In the genomic region with DNA sequence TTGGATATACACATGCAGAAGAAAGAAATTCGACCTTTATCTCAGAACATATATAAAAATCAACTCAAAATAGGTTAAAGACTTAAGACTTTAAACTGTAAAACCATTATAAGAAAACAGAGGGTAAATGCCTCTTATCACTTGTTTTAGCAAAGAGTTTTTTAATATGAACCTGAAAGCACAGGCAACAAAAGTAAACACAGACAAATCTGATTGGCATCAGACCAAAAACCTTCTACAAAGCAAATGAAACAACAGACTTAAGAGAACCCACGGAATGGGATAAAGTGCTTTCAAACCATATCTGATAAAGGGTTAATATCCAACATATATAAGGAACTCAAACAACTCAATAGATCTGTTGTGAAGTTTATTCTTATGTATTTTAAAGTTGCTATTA, we compare ENCODE assay signal across 25 cellular contexts.
"Had no signal": no experiment of that assay in that cellular context is flagged by ENCODE, and none has a peak within 500 bp of the region (broad histone marks: within the 10 kb centered on the region; RNA-seq: fewer than 3 reads in every experiment).

No MANE protein-coding gene starts in this region.

- H2AFZ ChIP-seq: hepatocyte had no signal

- H3K79me2 ChIP-seq: hepatocyte had no signal

- H3K27ac ChIP-seq: hepatocyte, left ventricle myocardium inferior, ovary, skin epidermis, stomach, suprapubic skin, tibial nerve, WERI-Rb-1 had no signal

- ATAC-seq: activated CD8-positive, alpha-beta memory T cell treated with anti-CD3 and anti-CD28 coated beads, Interleukin-2, amount 10 ng/mL, durations not matched to agents 7 days and 5 days; activated CD8-positive, alpha-beta T cell treated with anti-CD3 and anti-CD28 coated beads for 36 hours; natural killer cell treated with Interleukin-12 subunit alpha and Interleukin-12 subunit beta and Interleukin-15 and Interleukin-18, amount 100 ng/mL, for 72 hours; right cardiac atrium; stimulated activated effector memory CD8-positive, alpha-beta T cell treated with anti-CD3 and anti-CD28 coated beads, Interleukin-12 subunit alpha, Interleukin-12 subunit beta, amount 100 ng/mL, for 72 hours had no signal

- H3K27me3 ChIP-seq: hepatocyte, ovary, stomach, suprapubic skin, tibial nerve had no signal

- H3K9me3 ChIP-seq: ovary, suprapubic skin had no signal

- H3K36me3 ChIP-seq: left ventricle myocardium inferior, ovary, stomach, suprapubic skin, tibial nerve, WERI-Rb-1 had no signal

- DNase-seq: activated CD4-positive, alpha-beta T cell treated with anti-CD3 and anti-CD28 coated beads, Interleukin-2, amount 10 ng/mL, durations not matched to agents 7 days and 5 days; activated CD4-positive, CD25-positive, alpha-beta regulatory T cell treated with anti-CD3 and anti-CD28 coated beads, Interleukin-2, amount 50 U/mL, for 72 hours; activated CD8-positive, alpha-beta memory T cell treated with anti-CD3 and anti-CD28 coated beads, Interleukin-2, amount 10 ng/mL, durations not matched to agents 7 days and 5 days; activated CD8-positive, alpha-beta T cell treated with anti-CD3 and anti-CD28 coated beads for 36 hours; activated effector memory CD4-positive, alpha-beta T cell treated with anti-CD3 and anti-CD28 coated beads, Interleukin-2, amount 50 U/mL, for 16 hours; activated T-cell treated with anti-CD3 and anti-CD28 coated beads for 4 hours; aorta; effector CD4-positive, alpha-beta T cell; erythroblast; glutamatergic neuron; immature natural killer cell; left ventricle myocardium inferior; mammary epithelial cell; ovary; right cardiac atrium; stimulated activated CD4-positive, alpha-beta T cell treated with anti-CD3 and anti-CD28 coated beads, Interleukin-2, amount 100 ng/mL, for 24 hours; stomach; WERI-Rb-1 had no signal

- FAIRE-seq: TTC549 had no signal

- H3K4me1 ChIP-seq: left ventricle myocardium inferior, stomach, suprapubic skin, tibial nerve had no signal

- H3K4me3 ChIP-seq: hepatocyte, left ventricle myocardium inferior, ovary, skin epidermis, stomach, suprapubic skin, tibial nerve had no signal

- H3K4me2 ChIP-seq: hepatocyte had no signal
